ENCODE assay signal across 8 cellular contexts in genomic region chr4:177441803-177442622, GRCh38. TPM values are rescaled to one million over a fixed set of nuclear protein-coding genes. Genes with fewer than 3 reads are reported as not detected.
DNase-seq lines count a peak whose midpoint lies in the region; ATAC-seq, FAIRE-seq and TF ChIP-seq lines count a peak whose summit lies in the region.

AGA (minus strand) TSS chr4:177442437; CDS start chr4:177442375, 62 bp downstream.

- H3K9me3 Mint-ChIP-seq in T-helper 1 cell treated with Interleukin-12 subunit alpha and Interleukin-12 subunit beta and Interleukin-4 antibody, amounts not matched to agents 30 μg/mL and 1 μg/mL, for 36 hours, result no peaks in the 10 kb centered on the region

- intact Hi-C loops in left ventricle myocardium inferior (cut with micrococcal nuclease), result no loop called here
- intact Hi-C loops in prostate gland (cut with DNase I), result no loop called here

- TF ChIP-seq POLR2A in GM12892 (IDR thresholded peaks at IDR 0.05; ENCODE audit: low read depth, low read length) (peak; percentile 98), prostate gland (IDR thresholded peaks at IDR 0.05) (peak; percentile 43)

- H3K27ac Mint-ChIP-seq in T-helper 1 cell treated with Interleukin-12 subunit alpha and Interleukin-12 subunit beta and Interleukin-4 antibody, amounts not matched to agents 30 μg/mL and 1 μg/mL, for 36 hours, result peak within 1 kb of the TSS; percentile 97

- ATAC-seq in HG02798 (IDR thresholded peaks at IDR 0.05; ENCODE audit: poor library complexity, unreplicated experiment), result peak; percentile 90

- peak; percentile 74 for DNase-seq in GM12892 (ENCODE audit: insufficient read length)
- peak; percentile 95 for DNase-seq in NCI-H1436 (lab: John Stamatoyannopoulos, UW)
- DNase-seq in amygdala (lab: John Stamatoyannopoulos, UW), result peak; percentile 48 to 96 (median 90)
- peak; percentile 97 for DNase-seq in left ventricle myocardium inferior
- peak; percentile 97 for DNase-seq in prostate gland (ENCODE audit: low spot score)

- H3K9me3 ChIP-seq in left ventricle myocardium inferior (replicated peaks), result no peaks in the 10 kb centered on the region
- no peaks in the 10 kb centered on the region for H3K9me3 ChIP-seq in prostate gland

- peak; percentile 93 for FAIRE-seq in GM12892 (lab: Jason Lieb, UNC)

- H3K4me3 ChIP-seq in left ventricle myocardium inferior, result peak within 1 kb of the TSS; percentile 80
- H3K4me3 ChIP-seq in prostate gland, result peak within 1 kb of the TSS; percentile 58 to 60
- H3K4me3 ChIP-seq in urinary bladder (ENCODE audit: low read depth, low read length), result peak within 1 kb of the TSS; percentile 61

- H3K4me1 ChIP-seq in left ventricle myocardium inferior (peaks cover 18% of the 10 kb centered on the region), prostate gland (replicated peaks) (no peaks in the 10 kb centered on the region), urinary bladder (ENCODE audit: insufficient read depth) (no peaks in the 10 kb centered on the region)

- peaks cover 31% of the 10 kb centered on the region for H3K4me1 Mint-ChIP-seq in T-helper 1 cell treated with Interleukin-12 subunit alpha and Interleukin-12 subunit beta and Interleukin-4 antibody, amounts not matched to agents 30 μg/mL and 1 μg/mL, for 36 hours (ENCODE audit: low read depth)

- no peaks in the 10 kb centered on the region for H3K27me3 ChIP-seq in left ventricle myocardium inferior (ENCODE audit: low read depth)
- no peaks in the 10 kb centered on the region for H3K27me3 ChIP-seq in prostate gland (replicated peaks; ENCODE audit: insufficient read depth)

- H3K36me3 ChIP-seq in left ventricle myocardium inferior, result peaks cover 18% of the 10 kb centered on the region
- H3K36me3 ChIP-seq in prostate gland, result no peaks in the 10 kb centered on the region
- H3K36me3 ChIP-seq in urinary bladder (ENCODE audit: insufficient read depth), result no peaks in the 10 kb centered on the region

- peak within 1 kb of the TSS; percentile 95 for H3K4me3 Mint-ChIP-seq in T-helper 1 cell treated with Interleukin-12 subunit alpha and Interleukin-12 subunit beta and Interleukin-4 antibody, amounts not matched to agents 30 μg/mL and 1 μg/mL, for 36 hours

- TF ChIP-seq CTCF in left ventricle myocardium inferior (IDR thresholded peaks at IDR 0.05; ENCODE audit: borderline replicate concordance) (no peak), prostate gland (IDR thresholded peaks at IDR 0.05) (peak in 2 of 4 experiments; percentile 17 to 18)

- peaks cover 13% of the 10 kb centered on the region for H3K36me3 Mint-ChIP-seq in T-helper 1 cell treated with Interleukin-12 subunit alpha and Interleukin-12 subunit beta and Interleukin-4 antibody, amounts not matched to agents 30 μg/mL and 1 μg/mL, for 36 hours (ENCODE audit: low read depth)

- peak within 1 kb of the TSS; percentile 98 for H3K27ac ChIP-seq in left ventricle myocardium inferior (replicated peaks)
- peak within 1 kb of the TSS; percentile 87 to 93 for H3K27ac ChIP-seq in prostate gland
- peak within 1 kb of the TSS; percentile 84 for H3K27ac ChIP-seq in urinary bladder (ENCODE audit: low read depth)

- no peaks in the 10 kb centered on the region for H3K27me3 Mint-ChIP-seq in T-helper 1 cell treated with Interleukin-12 subunit alpha and Interleukin-12 subunit beta and Interleukin-4 antibody, amounts not matched to agents 30 μg/mL and 1 μg/mL, for 36 hours (ENCODE audit: low read depth)

- under 1% methylated on average over 51 of the region's 60 CpGs for WGBS in prostate gland
- WGBS in urinary bladder, result under 1% methylated on average over 60 of the region's 60 CpGs

RNA-seq across cellular contexts. Expression of gene AGA, which starts in this region (rescaled TPM):
- polyA plus RNA-seq in GM12892 (2012; ENCODE audit: missing spikeins), result 16.8 TPM
- total RNA-seq in left ventricle myocardium inferior, result 6.4 TPM
- 10 to 100 TPM; 40.0 to 42.3 TPM for total RNA-seq in prostate gland
- total RNA-seq in urinary bladder, result 22.2 TPM
- polyA plus RNA-seq in urinary bladder, result 9.6 TPM

Comparison
In these comparisons a context has a peak if more than half of its experiments do, and no peak if none do; other contexts are left out.
1. Peak in every context shown above with its lines: DNase-seq, ATAC-seq, H3K4me3 ChIP-seq and H3K27ac ChIP-seq.